12 cellular contexts compared by ENCODE assay signal in genomic region chr6:11847515-11848244, GRCh38.
"Had no signal": no experiment of that assay in that cellular context is flagged by ENCODE, and none has a peak within 500 bp of the region (broad histone marks: within the 10 kb centered on the region; RNA-seq: fewer than 3 reads in every experiment).

No MANE protein-coding gene starts in this region.

- H3K4me1 Mint-ChIP-seq: endodermal cell; stimulated activated effector memory CD8-positive, alpha-beta T cell treated with anti-CD3 and anti-CD28 coated beads, Interleukin-12 subunit alpha, Interleukin-12 subunit beta, amount 100 ng/mL, for 72 hours had no signal

- H3K4me3 Mint-ChIP-seq: endodermal cell; mesothelial cell of epicardium; stimulated activated effector memory CD8-positive, alpha-beta T cell treated with anti-CD3 and anti-CD28 coated beads, Interleukin-12 subunit alpha, Interleukin-12 subunit beta, amount 100 ng/mL, for 72 hours had no signal

- H3K27ac Mint-ChIP-seq: endodermal cell; mesothelial cell of epicardium; stimulated activated effector memory CD8-positive, alpha-beta T cell treated with anti-CD3 and anti-CD28 coated beads, Interleukin-12 subunit alpha, Interleukin-12 subunit beta, amount 100 ng/mL, for 72 hours had no signal

- H3K27ac ChIP-seq: adrenal gland, pancreas, tibial artery, vagina, VCaP had no signal

- ATAC-seq: pancreas; stimulated activated effector memory CD8-positive, alpha-beta T cell treated with anti-CD3 and anti-CD28 coated beads, Interleukin-12 subunit alpha, Interleukin-12 subunit beta, amount 100 ng/mL, for 72 hours had no signal

- DNase-seq: activated CD4-positive, alpha-beta T cell treated with anti-CD3 and anti-CD28 coated beads for 4 hours; activated naive CD4-positive, alpha-beta T cell treated with anti-CD3 and anti-CD28 coated beads, Interleukin-2, amount 50 U/mL, for 16 hours; adrenal gland; endodermal cell; erythroblast; pancreas; T1000; tibial artery had no signal

- H3K36me3 Mint-ChIP-seq: mesothelial cell of epicardium; stimulated activated effector memory CD8-positive, alpha-beta T cell treated with anti-CD3 and anti-CD28 coated beads, Interleukin-12 subunit alpha, Interleukin-12 subunit beta, amount 100 ng/mL, for 72 hours had no signal

- H3K27me3 ChIP-seq: adrenal gland, pancreas, tibial artery, vagina had no signal

- H3K4me1 ChIP-seq: adrenal gland, vagina had no signal

- H3K9me3 Mint-ChIP-seq: endodermal cell; mesothelial cell of epicardium; stimulated activated effector memory CD8-positive, alpha-beta T cell treated with anti-CD3 and anti-CD28 coated beads, Interleukin-12 subunit alpha, Interleukin-12 subunit beta, amount 100 ng/mL, for 72 hours had no signal

- H3K36me3 ChIP-seq: adrenal gland, pancreas, tibial artery, vagina had no signal

- H3K9me3 ChIP-seq: adrenal gland, pancreas, tibial artery, vagina had no signal

- H3K4me3 ChIP-seq: adrenal gland, pancreas, tibial artery, vagina had no signal
